In genomic region chr17:74477411-74477810, GRCh38 we compare ENCODE assay signal across 16 cellular contexts. TPM values are rescaled to one million over a fixed set of nuclear protein-coding genes. Genes with fewer than 3 reads are reported as not detected.
DNase-seq lines count a peak whose midpoint lies in the region; ATAC-seq, FAIRE-seq and TF ChIP-seq lines count a peak whose summit lies in the region.
"Had no signal": no experiment of that assay in that cellular context is flagged by ENCODE, and none has a peak within 500 bp of the region (broad histone marks: within the 10 kb centered on the region; RNA-seq: fewer than 3 reads in every experiment).

No MANE protein-coding gene starts in this region.

- H3K9me3 Mint-ChIP-seq in CD8-positive, alpha-beta memory T cell = peaks cover 0 to 12% (median 5%) of the 10 kb centered on the region in 5 donors
- no peaks in the 10 kb centered on the region for H3K9me3 Mint-ChIP-seq in effector memory CD8-positive, alpha-beta T cell
- peaks cover 8% of the 10 kb centered on the region for H3K9me3 Mint-ChIP-seq in stimulated activated memory B cell treated with anti-CD40 and anti-IgM and Interleukin-4, amounts not matched to agents 10 μg/mL and 1 μg/mL and 100 μg/mL, for 72 hours

- DNase-seq in CD8-positive, alpha-beta memory T cell = no peak
- DNase-seq in HTR-8/SVneo (ENCODE audit: insufficient read length, low spot score) (no peak), spleen (no peak), SK-N-SH (no peak)
- no peak for DNase-seq in effector memory CD8-positive, alpha-beta T cell
- DNase-seq: DMS 273 treated with DMSO at 0.1 percent for 48 hours, NCI-H187 treated with DMSO at 0.1 percent for 48 hours, NCI-H345, NCI-H526, Right ventricle myocardium superior had no signal

- no peaks in the 10 kb centered on the region for H3K27me3 ChIP-seq in CD8-positive, alpha-beta memory T cell (ENCODE audit: insufficient read depth, low read length, poor library complexity, severe bottlenecking)
- H3K27me3 ChIP-seq in spleen (replicated peaks in 1 of 7) (peaks cover 0 to 11% (median 0%) of the 10 kb centered on the region in 7 donors), SK-N-SH (ENCODE audit: insufficient read depth) (no peaks in the 10 kb centered on the region)

- no peaks in the 10 kb centered on the region for H4K20me1 ChIP-seq in SK-N-SH (ENCODE audit: insufficient read depth)

- WGBS in spleen, 5 donors = 73 to 91% (median 83%) methylated on average over 4 of the region's 4 CpGs
- 14% methylated on average over 4 of the region's 4 CpGs for WGBS in SK-N-SH (ENCODE audit: low lambda C conversion rate)

- FAIRE-seq in HTR-8/SVneo (lab: Jason Lieb, UNC) = peak; percentile 62
- FAIRE-seq: H54, RCC 7860 had no signal

- H3K4me1 ChIP-seq in CD8-positive, alpha-beta memory T cell (ENCODE audit: insufficient read depth, low read length) = peaks cover 63% of the 10 kb centered on the region
- H3K4me1 ChIP-seq in spleen = peaks cover 9 to 83% (median 50%) of the 10 kb centered on the region in 6 donors
- H3K4me1 ChIP-seq in SK-N-SH (ENCODE audit: control insufficient read depth in 1 of 2, insufficient read depth in 2 of 2, low read depth in 1 of 2, low read length in 1 of 2) = no peaks in the 10 kb centered on the region

- H2AFZ ChIP-seq in SK-N-SH (ENCODE audit: low read depth) = no peak overlapping the region

- intact Hi-C loops in spleen (cut with DNase I; ENCODE audit: low total_unique reads) = no loop called here

- H3K27ac Mint-ChIP-seq in CD8-positive, alpha-beta memory T cell = peak overlapping the region in 5 of 8 donors; percentile 23 to 95 (median 93)
- peak overlapping the region; percentile 94 for H3K27ac Mint-ChIP-seq in effector memory CD8-positive, alpha-beta T cell
- no peak overlapping the region for H3K27ac Mint-ChIP-seq in stimulated activated memory B cell treated with anti-CD40 and anti-IgM and Interleukin-4, amounts not matched to agents 10 μg/mL and 1 μg/mL and 100 μg/mL, for 72 hours

- H3K79me2 ChIP-seq in SK-N-SH (ENCODE audit: insufficient read depth) = no peaks in the 10 kb centered on the region

- no peak overlapping the region for H3K4me2 ChIP-seq in SK-N-SH

- H3K36me3 ChIP-seq in CD8-positive, alpha-beta memory T cell (ENCODE audit: insufficient read depth, low read length) = peaks cover 13% of the 10 kb centered on the region
- H3K36me3 ChIP-seq in spleen = peaks cover 0 to 93% (median 25%) of the 10 kb centered on the region in 6 donors
- H3K36me3 ChIP-seq in SK-N-SH (replicated peaks in 1 of 2; ENCODE audit: control insufficient read depth in 1 of 2, insufficient read depth in 2 of 2, low read length in 1 of 2) = no peaks in the 10 kb centered on the region

- no peaks in the 10 kb centered on the region for H3K9me2 ChIP-seq in SK-N-SH

- H3K27ac ChIP-seq in CD8-positive, alpha-beta memory T cell (ENCODE audit: low read depth, low read length) = no peak overlapping the region
- H3K27ac ChIP-seq in spleen = peak overlapping the region in 7 of 8 donors; percentile 42 to 95 (median 70)
- H3K27ac ChIP-seq in SK-N-SH (ENCODE audit: low read depth in 2 of 2, low read length in 1 of 2) = no peak overlapping the region
- H3K27ac ChIP-seq: SK-N-MC had no signal

- POLR2A ChIA-PET in CD8-positive, alpha-beta memory T cell (lab: Charles Lee) = no interaction called here
- POLR2A ChIA-PET in SK-N-SH (lab: Yijun Ruan, JAX) = no interaction called here

- no peak for TF ChIP-seq EP300 in SK-N-SH (IDR thresholded peaks at IDR 0.05; ENCODE audit: borderline replicate concordance in 1 of 2, low read depth in 1 of 2, low read length in 1 of 2)

- no peak overlapping the region for H3K4me3 ChIP-seq in CD8-positive, alpha-beta memory T cell (ENCODE audit: low read length)
- no peak overlapping the region for H3K4me3 ChIP-seq in spleen
- no peak overlapping the region for H3K4me3 ChIP-seq in SK-N-SH (ENCODE audit: low read depth in 2 of 2, low read length in 1 of 2)
- H3K4me3 ChIP-seq: SK-N-MC had no signal

- TF ChIP-seq CTCF in spleen (IDR thresholded peaks at IDR 0.05 in 8 of 11, conservative IDR thresholded peaks at IDR 0.05 in 3 of 11) (no peak), SK-N-SH (IDR thresholded peaks at IDR 0.05) (no peak)

- ATAC-seq in effector memory CD8-positive, alpha-beta T cell (replicated peaks) = no peak
- no peak for ATAC-seq in GM18867 (IDR thresholded peaks at IDR 0.05; ENCODE audit: unreplicated experiment)
- ATAC-seq in stimulated activated memory B cell treated with anti-CD40 and anti-IgM and Interleukin-4, amounts not matched to agents 10 μg/mL and 1 μg/mL and 100 μg/mL, for 72 hours = no peak

- H3K9me3 ChIP-seq in CD8-positive, alpha-beta memory T cell (ENCODE audit: low read length) = peaks cover 8% of the 10 kb centered on the region
- H3K9me3 ChIP-seq in spleen (peaks cover 0 to 17% (median 13%) of the 10 kb centered on the region in 8 donors), SK-N-SH (no peaks in the 10 kb centered on the region)

- peaks cover 0 to 2% of the 10 kb centered on the region in 2 donors for H3K27me3 Mint-ChIP-seq in CD8-positive, alpha-beta memory T cell
- no peaks in the 10 kb centered on the region for H3K27me3 Mint-ChIP-seq in effector memory CD8-positive, alpha-beta T cell
- no peaks in the 10 kb centered on the region for H3K27me3 Mint-ChIP-seq in stimulated activated memory B cell treated with anti-CD40 and anti-IgM and Interleukin-4, amounts not matched to agents 10 μg/mL and 1 μg/mL and 100 μg/mL, for 72 hours

- CTCF ChIA-PET in CD8-positive, alpha-beta memory T cell (lab: Charles Lee) = interaction anchor here (1.2 to 9.1 kb wide), 4 partner anchors 10 to 97 kb away, joined by 3 to 57 read pairs (median 4); no protein-coding TSS in a partner anchor
- CTCF ChIA-PET in SK-N-SH (lab: Yijun Ruan, JAX) = interaction anchor here (0.9 to 15.8 kb wide), 4 partner anchors 15 to 109 kb away, joined by 3 to 122 read pairs (median 66); partner anchors contain the start of gene GPR142

- peak overlapping the region in 1 of 7 donors; percentile 52 for H3K4me3 Mint-ChIP-seq in CD8-positive, alpha-beta memory T cell
- H3K4me3 Mint-ChIP-seq in effector memory CD8-positive, alpha-beta T cell = peak overlapping the region; percentile 64 to 67
- no peak overlapping the region for H3K4me3 Mint-ChIP-seq in stimulated activated memory B cell treated with anti-CD40 and anti-IgM and Interleukin-4, amounts not matched to agents 10 μg/mL and 1 μg/mL and 100 μg/mL, for 72 hours

- no peak for TF ChIP-seq RAD21 in SK-N-SH (IDR thresholded peaks at IDR 0.05; ENCODE audit: low read length)

- no peak overlapping the region for H3K9ac ChIP-seq in SK-N-SH

- H3K36me3 Mint-ChIP-seq in CD8-positive, alpha-beta memory T cell = peaks cover 10 to 58% (median 21%) of the 10 kb centered on the region in 3 donors
- H3K36me3 Mint-ChIP-seq in effector memory CD8-positive, alpha-beta T cell (ENCODE audit: insufficient read depth) = peaks cover 73% of the 10 kb centered on the region
- H3K36me3 Mint-ChIP-seq in stimulated activated memory B cell treated with anti-CD40 and anti-IgM and Interleukin-4, amounts not matched to agents 10 μg/mL and 1 μg/mL and 100 μg/mL, for 72 hours = peaks cover 38% of the 10 kb centered on the region

- H3K4me1 Mint-ChIP-seq in CD8-positive, alpha-beta memory T cell = peaks cover 83 to 91% (median 84%) of the 10 kb centered on the region in 3 donors
- peaks cover 84 to 87% of the 10 kb centered on the region in 2 donors for H3K4me1 Mint-ChIP-seq in effector memory CD8-positive, alpha-beta T cell (ENCODE audit: low read depth in 2 of 2)
- peaks cover 31% of the 10 kb centered on the region for H3K4me1 Mint-ChIP-seq in stimulated activated memory B cell treated with anti-CD40 and anti-IgM and Interleukin-4, amounts not matched to agents 10 μg/mL and 1 μg/mL and 100 μg/mL, for 72 hours

- H3F3A ChIP-seq in SK-N-SH (replicated peaks; ENCODE audit: insufficient read depth) = no peaks in the 10 kb centered on the region

- TF ChIP-seq POLR2A in spleen (IDR thresholded peaks at IDR 0.05) = no peak

TF ChIP-seq in SK-N-SH, 30 proteins besides CTCF, POLR2A, EP300 and RAD21 (continues in another document):
- TF ChIP-seq, protein P1, sequence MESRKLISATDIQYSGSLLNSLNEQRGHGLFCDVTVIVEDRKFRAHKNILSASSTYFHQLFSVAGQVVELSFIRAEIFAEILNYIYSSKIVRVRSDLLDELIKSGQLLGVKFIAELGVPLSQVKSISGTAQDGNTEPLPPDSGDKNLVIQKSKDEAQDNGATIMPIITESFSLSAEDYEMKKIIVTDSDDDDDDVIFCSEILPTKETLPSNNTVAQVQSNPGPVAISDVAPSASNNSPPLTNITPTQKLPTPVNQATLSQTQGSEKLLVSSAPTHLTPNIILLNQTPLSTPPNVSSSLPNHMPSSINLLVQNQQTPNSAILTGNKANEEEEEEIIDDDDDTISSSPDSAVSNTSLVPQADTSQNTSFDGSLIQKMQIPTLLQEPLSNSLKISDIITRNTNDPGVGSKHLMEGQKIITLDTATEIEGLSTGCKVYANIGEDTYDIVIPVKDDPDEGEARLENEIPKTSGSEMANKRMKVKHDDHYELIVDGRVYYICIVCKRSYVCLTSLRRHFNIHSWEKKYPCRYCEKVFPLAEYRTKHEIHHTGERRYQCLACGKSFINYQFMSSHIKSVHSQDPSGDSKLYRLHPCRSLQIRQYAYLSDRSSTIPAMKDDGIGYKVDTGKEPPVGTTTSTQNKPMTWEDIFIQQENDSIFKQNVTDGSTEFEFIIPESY (IDR thresholded peaks at IDR 0.05; ENCODE audit: borderline replicate concordance, low read depth) = no peak
- no peak for TF ChIP-seq FOXM1 (IDR thresholded peaks at IDR 0.05; ENCODE audit: low read depth)
- no peak for TF ChIP-seq ELF1 (IDR thresholded peaks at IDR 0.05)
- TF ChIP-seq EZH2phosphoT487 (IDR thresholded peaks at IDR 0.05; ENCODE audit: borderline replicate concordance, low read depth) = no peak

RNA-seq across cellular contexts. Expression of gene CD300A, which starts 11.0 kb away (rescaled TPM):
- 1 to 10 TPM; 3.1 to 3.8 TPM for total RNA-seq in CD8-positive, alpha-beta memory T cell
- polyA plus RNA-seq in CD8-positive, alpha-beta memory T cell = 121 TPM
- total RNA-seq in spleen = 100 to 1,000 TPM in 6 of 7 donors, 10 to 100 TPM in 1; 95.6 to 142 (median 111) TPM
- polyA plus RNA-seq in spleen (10 to 100 TPM; 34.2 to 93.3 (median 76.1) TPM), SK-N-SH (2012; rRNA removed) (not detected in 2 replicates)
- not detected in 2 replicates for polyA plus RNA-seq in SK-N-SH (2012; cell fraction: cytosol; rRNA removed)
- not detected in 2 replicates for polyA plus RNA-seq in SK-N-SH (2012; cell fraction: nucleus; rRNA removed)
- total RNA-seq: LHCN-M2 had no signal

RNA-seq across cellular contexts. Expression of gene GPRC5C, which starts 45.5 kb away (rescaled TPM):
- total RNA-seq in CD8-positive, alpha-beta memory T cell = under 1 TPM in 1 of 2 experiments, not detected in 1; 0.27 TPM
- not detected for polyA plus RNA-seq in CD8-positive, alpha-beta memory T cell
- 10 to 100 TPM; 24.1 to 70.0 (median 36.6) TPM for total RNA-seq in spleen
- 10 to 100 TPM; 11.0 to 19.7 (median 18.9) TPM for polyA plus RNA-seq in spleen
- polyA plus RNA-seq in SK-N-SH (2012; rRNA removed) = not detected in 2 replicates
- 0.03 TPM in 1 of 2 replicates, not detected in the other for polyA plus RNA-seq in SK-N-SH (2012; cell fraction: cytosol; rRNA removed)
- not detected in 2 replicates for polyA plus RNA-seq in SK-N-SH (2012; cell fraction: nucleus; rRNA removed)
- total RNA-seq: LHCN-M2 had no signal

RNA-seq across cellular contexts. Expression of gene CD300LB, which starts 53.9 kb away (rescaled TPM):
- total RNA-seq in CD8-positive, alpha-beta memory T cell = under 1 TPM in 1 of 2 experiments, not detected in 1; 0.11 TPM
- not detected for polyA plus RNA-seq in CD8-positive, alpha-beta memory T cell
- 1 to 10 TPM; 1.2 to 5.6 (median 3.0) TPM for total RNA-seq in spleen
- polyA plus RNA-seq in spleen (1 to 10 TPM in 2 of 3 donors, under 1 TPM in 1; 0.47 to 2.0 (median 1.0) TPM), SK-N-SH (2012; rRNA removed) (not detected in 2 replicates)
- polyA plus RNA-seq in SK-N-SH (2012; cell fraction: cytosol; rRNA removed) = not detected in 2 replicates
- polyA plus RNA-seq in SK-N-SH (2012; cell fraction: nucleus; rRNA removed) = not detected in 2 replicates
- total RNA-seq: LHCN-M2 had no signal

Comparison
In these comparisons a context has a peak if more than half of its experiments do, and no peak if none do; other contexts are left out.
1. H3K27ac ChIP-seq: peak in spleen (7 of 8); none in CD8-positive, alpha-beta memory T cell (single experiment) and SK-N-SH (0 of 2).
2. RNA of gene CD300A, which starts 11.0 kb away (polyA plus RNA-seq): 121 TPM in CD8-positive, alpha-beta memory T cell (single experiment) and 34.2 to 93.3 TPM in spleen; not detected in SK-N-SH; every median in the first group is over 10 times any median in the second.
3. RNA of gene GPRC5C, which starts 45.5 kb away (polyA plus RNA-seq): 11.0 to 19.7 TPM in spleen; not detected in CD8-positive, alpha-beta memory T cell (single experiment) and 0.03 TPM in SK-N-SH; every median in the first group is over 10 times any median in the second.